In genomic region chr12:62530596-62530995, GRCh38 we compare ENCODE assay signal across 1 cellular context.
A peak's percentile ranks its signal among the peaks of the same experiment; 100 is the strongest.
TF ChIP-seq lines count a peak whose summit lies in the region.

No MANE protein-coding gene starts in this region.

TF ChIP-seq in IMR-90, 13 proteins besides CTCF, POLR2A, EP300 and RAD21 (continued from another document):
- TF ChIP-seq FOS (IDR thresholded peaks at IDR 0.05; ENCODE audit: low read depth, low read length): no peak
- TF ChIP-seq ELK1 (IDR thresholded peaks at IDR 0.05; ENCODE audit: borderline replicate concordance, low read depth, low read length): no peak
- TF ChIP-seq NFE2L2 (IDR thresholded peaks at IDR 0.05; ENCODE audit: low read depth, low read length): no peak
- TF ChIP-seq RCOR1 (IDR thresholded peaks at IDR 0.05; ENCODE audit: insufficient replicate concordance, low read length): peak; percentile 20
- no peak for TF ChIP-seq RFX5 (IDR thresholded peaks at IDR 0.05; ENCODE audit: low read depth, low read length)
- TF ChIP-seq SMC3 (IDR thresholded peaks at IDR 0.05; ENCODE audit: low read depth, low read length): no peak
- TF ChIP-seq MAFK (IDR thresholded peaks at IDR 0.05; ENCODE audit: low read depth, low read length): peak; percentile 50
- no peak for TF ChIP-seq MXI1 (IDR thresholded peaks at IDR 0.05; ENCODE audit: borderline replicate concordance, low read depth, low read length)
